In the genomic region with DNA sequence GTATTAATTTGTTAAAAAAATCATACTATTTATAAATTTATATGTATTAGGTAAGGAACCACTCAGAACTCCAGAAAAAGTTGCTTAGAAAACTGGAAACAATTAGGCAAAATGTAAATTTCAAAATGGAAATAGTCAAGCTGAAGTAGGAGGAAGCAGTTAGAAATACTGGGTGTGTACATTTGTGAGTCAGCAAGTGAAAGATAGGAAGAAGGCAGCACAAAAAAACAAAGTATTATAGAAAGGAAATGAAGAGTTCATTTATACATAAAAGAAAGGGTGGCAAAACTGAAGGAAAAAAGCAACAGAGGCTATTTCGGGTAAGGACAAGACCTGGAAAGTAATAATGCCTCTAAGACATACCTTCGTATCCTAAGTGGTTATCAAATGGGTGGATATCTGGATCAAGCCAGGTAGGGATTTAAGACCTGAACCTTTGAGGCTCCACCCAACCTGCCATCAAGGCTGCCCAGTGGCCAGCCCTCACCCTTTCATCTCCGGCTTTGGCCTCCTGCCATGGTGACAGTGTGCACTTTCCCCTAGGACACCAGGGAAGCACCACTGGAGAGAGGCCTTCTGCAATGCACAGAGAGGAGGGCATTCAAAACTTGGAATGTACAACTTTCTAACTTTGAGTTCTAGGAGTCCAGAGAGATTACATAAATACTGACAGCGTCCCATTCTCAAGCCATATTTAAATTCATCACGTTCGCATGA, we compare ENCODE assay signal across 14 cellular contexts. TPM values are rescaled to one million over a fixed set of nuclear protein-coding genes. Genes with fewer than 3 reads are reported as not detected.
DNase-seq lines count a peak whose midpoint lies in the region; ATAC-seq and TF ChIP-seq lines count a peak whose summit lies in the region.
"Had no signal": no experiment of that assay in that cellular context is flagged by ENCODE, and none has a peak within 500 bp of the region (broad histone marks: within the 10 kb centered on the region; RNA-seq: fewer than 3 reads in every experiment).

Gene LRRC66, minus strand, starts transcription at position 423 of the 717 bp plus-strand sequence. CDS start 2,750 bp downstream, outside the sequence.

- peaks cover 25% of the 10 kb centered on the region for H3K36me3 ChIP-seq in adipocyte (ENCODE audit: control insufficient read depth, insufficient read depth, low read length, severe bottlenecking)
- H3K36me3 ChIP-seq in ascending aorta = peaks cover 10 to 36% of the 10 kb centered on the region in 2 donors

- no peak for TF ChIP-seq CTCF in ascending aorta (IDR thresholded peaks at IDR 0.05)

- H3K4me3 ChIP-seq in adipocyte (ENCODE audit: low read length) (no peak within 1 kb of the TSS), ascending aorta (no peak within 1 kb of the TSS)

- H3K4me1 ChIP-seq in adipocyte (ENCODE audit: control insufficient read depth, insufficient read depth, low read length) (peaks cover 12% of the 10 kb centered on the region), ascending aorta (no peaks in the 10 kb centered on the region)

- H3K27me3 ChIP-seq in adipocyte (replicated peaks; ENCODE audit: control insufficient read depth, insufficient read depth, low read length) (no peaks in the 10 kb centered on the region), ascending aorta (no peaks in the 10 kb centered on the region)

- DNase-seq in A172 (ENCODE audit: low spot score) = peak; percentile 9
- peak; percentile 1 for DNase-seq in Daoy (ENCODE audit: low read depth)
- peak; percentile 29 for DNase-seq in adipocyte (ENCODE audit: low read depth)
- peak; percentile 47 for DNase-seq in left lobe of liver (ENCODE audit: low spot score)
- no peak for DNase-seq in ascending aorta (ENCODE audit: low spot score in 2 of 2)
- no peak for DNase-seq in RPMI8226
- DNase-seq: activated CD4-positive, alpha-beta T cell treated with anti-CD3 and anti-CD28 coated beads, Interleukin-2, amount 50 U/mL, for 4 hours; dermis blood vessel endothelial cell; NCI-H774; SIG-M5; T-helper 9 cell had no signal

- ATAC-seq in left lobe of liver (peak; percentile 76), HG02623 (IDR thresholded peaks at IDR 0.05; ENCODE audit: unreplicated experiment) (no peak), GM18909 (IDR thresholded peaks at IDR 0.05; ENCODE audit: poor library complexity, unreplicated experiment) (no peak)
- ATAC-seq: stimulated activated memory B cell treated with anti-CD40 and anti-IgM and Interleukin-4, amounts not matched to agents 10 μg/mL and 1 μg/mL and 100 μg/mL, for 72 hours had no signal

- no peak within 1 kb of the TSS for H3K9ac ChIP-seq in adipocyte (ENCODE audit: low read length)

- H3K27ac ChIP-seq in ascending aorta = no peak within 1 kb of the TSS

- no peaks in the 10 kb centered on the region for H3K9me3 ChIP-seq in adipocyte (ENCODE audit: control insufficient read depth, low read length)
- H3K9me3 ChIP-seq in ascending aorta = no peaks in the 10 kb centered on the region

- intact Hi-C loops in ascending aorta (cut with DNase I) = no loop called here

RNA-seq across cellular contexts. Expression of gene LRRC66, which starts in this region (rescaled TPM):
- 0.24 TPM in 1 of 2 replicates, not detected in the other for total RNA-seq in A172 (2014; rRNA removed; shearing (Covaris generic))
- total RNA-seq in Daoy (2014; rRNA removed; shearing (Covaris generic)) = not detected in 2 replicates
- total RNA-seq in left lobe of liver (0.18 TPM), ascending aorta (8.5 TPM)

Comparison
In these comparisons a context has a peak if more than half of its experiments do, and no peak if none do; other contexts are left out.
1. Peak in DNase-seq in A172; RNA of the gene not detected or under 1 TPM.
2. Peak in DNase-seq in Daoy; RNA of the gene not detected or under 1 TPM.
3. Peak in DNase-seq and ATAC-seq in left lobe of liver; RNA of the gene not detected or under 1 TPM.